In the genomic region with DNA sequence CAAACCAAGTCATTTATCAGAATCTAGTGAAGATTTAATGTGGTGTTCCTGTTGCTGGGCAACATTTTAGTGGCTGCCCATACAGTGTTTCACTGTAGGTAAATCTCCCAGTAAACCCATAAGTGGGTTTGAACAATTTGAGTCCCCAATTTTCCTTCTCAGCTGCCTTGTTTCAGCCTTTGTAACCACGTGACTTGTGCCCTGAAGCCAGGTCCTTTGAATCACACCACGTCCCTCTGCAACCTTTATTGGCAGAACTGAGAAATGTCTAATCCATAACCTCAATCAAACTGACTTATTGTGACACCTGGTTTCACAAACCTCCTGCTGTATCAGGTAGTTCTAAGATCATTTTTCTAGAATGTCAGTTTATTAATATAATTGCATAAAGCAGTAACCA, we compare ENCODE assay signal across 14 cellular contexts.
"Had no signal": no experiment of that assay in that cellular context is flagged by ENCODE, and none has a peak within 500 bp of the region (broad histone marks: within the 10 kb centered on the region; RNA-seq: fewer than 3 reads in every experiment).

No MANE protein-coding gene starts in this region.

- H3K27me3 ChIP-seq: adrenal gland, gastrocnemius medialis, heart right ventricle, neural progenitor cell had no signal

- H3K4me2 ChIP-seq: neural progenitor cell had no signal

- H3K27me3 Mint-ChIP-seq: activated CD4-positive, alpha-beta memory T cell treated with anti-CD3 and anti-CD28 coated beads, Interleukin-2, amount 10 ng/mL, durations not matched to agents 7 days and 5 days; activated CD4-positive, alpha-beta T cell treated with anti-CD3 and anti-CD28 coated beads for 36 hours; T-helper 17 cell had no signal

- H2AFZ ChIP-seq: neural progenitor cell had no signal

- DNase-seq: activated CD4-positive, alpha-beta memory T cell treated with anti-CD3 and anti-CD28 coated beads, Interleukin-2, amount 10 ng/mL, durations not matched to agents 7 days and 5 days; activated CD4-positive, alpha-beta T cell treated with anti-CD3 and anti-CD28 coated beads for 36 hours; activated T-cell treated with anti-CD3 and anti-CD28 coated beads, Interleukin-2, amount 50 U/mL, for 48 hours; adrenal gland; gastrocnemius medialis; heart right ventricle; left colon; midbrain; psoas muscle; stimulated activated CD4-positive, alpha-beta T cell treated with anti-CD3 and anti-CD28 coated beads, Interleukin-1b, Interleukin-23, amount 100 ng/mL, for 48 hours; T-helper 17 cell; WERI-Rb-1 had no signal

- H3K9ac ChIP-seq: neural progenitor cell had no signal

- H3K4me3 ChIP-seq: adrenal gland, gastrocnemius medialis, heart right ventricle, neural progenitor cell, psoas muscle had no signal

- H3K36me3 ChIP-seq: neural progenitor cell had no signal

- FAIRE-seq: islet of Langerhans had no signal

- ATAC-seq: activated CD4-positive, alpha-beta T cell treated with anti-CD3 and anti-CD28 coated beads for 36 hours; gastrocnemius medialis; heart right ventricle; left colon; psoas muscle; T-helper 17 cell had no signal

- H3K27ac Mint-ChIP-seq: activated CD4-positive, alpha-beta memory T cell treated with anti-CD3 and anti-CD28 coated beads, Interleukin-2, amount 10 ng/mL, durations not matched to agents 7 days and 5 days; activated CD4-positive, alpha-beta T cell treated with anti-CD3 and anti-CD28 coated beads for 36 hours; neural progenitor cell; T-helper 17 cell had no signal

- H3K4me3 Mint-ChIP-seq: activated CD4-positive, alpha-beta memory T cell treated with anti-CD3 and anti-CD28 coated beads, Interleukin-2, amount 10 ng/mL, durations not matched to agents 7 days and 5 days; activated CD4-positive, alpha-beta T cell treated with anti-CD3 and anti-CD28 coated beads for 36 hours; neural progenitor cell; T-helper 17 cell had no signal

- H3K9me3 ChIP-seq: adrenal gland, gastrocnemius medialis, psoas muscle had no signal

- H3K27ac ChIP-seq: adrenal gland, gastrocnemius medialis, heart right ventricle, neural progenitor cell, psoas muscle, WERI-Rb-1 had no signal
